9 cellular contexts compared by ENCODE assay signal in genomic region chr16:3113765-3114479, GRCh38. TPM values are rescaled to one million over a fixed set of nuclear protein-coding genes. Genes with fewer than 3 reads are reported as not detected.
DNase-seq lines count a peak whose midpoint lies in the region; ATAC-seq and TF ChIP-seq lines count a peak whose summit lies in the region.
"Had no signal": no experiment of that assay in that cellular context is flagged by ENCODE, and none has a peak within 500 bp of the region (broad histone marks: within the 10 kb centered on the region; RNA-seq: fewer than 3 reads in every experiment).

No MANE protein-coding gene starts in this region.

- no peak overlapping the region for H3K27ac ChIP-seq in rectal smooth muscle tissue (ENCODE audit: low read depth, low read length)
- no peak overlapping the region for H3K27ac ChIP-seq in aorta (ENCODE audit: low read depth in 1 of 2, low read length in 2 of 2)

- no peak overlapping the region for H3K9ac ChIP-seq in rectal smooth muscle tissue (ENCODE audit: low read length)

- H3K36me3 ChIP-seq in rectal smooth muscle tissue (ENCODE audit: control insufficient read depth, insufficient read depth, low read length) (peaks cover 8% of the 10 kb centered on the region), aorta (ENCODE audit: control insufficient read depth in 1 of 2, insufficient read depth in 2 of 2, low read length in 1 of 2) (no peaks in the 10 kb centered on the region)

- no peak for ATAC-seq in aorta (ENCODE audit: low FRiP score)
- no peak for ATAC-seq in HG03196 (IDR thresholded peaks at IDR 0.05; ENCODE audit: unreplicated experiment)

- TF ChIP-seq CTCF in fibroblast of mammary gland (conservative IDR thresholded peaks at IDR 0.05; ENCODE audit: control insufficient read depth, insufficient read depth, low read depth, low read length): no peak

- H3K9me3 ChIP-seq in aorta (ENCODE audit: control insufficient read depth, low read length): no peaks in the 10 kb centered on the region

- DNase-seq in ELR (ENCODE audit: low read depth): peak; percentile 60
- peak; percentile 63 for DNase-seq in RPMI7951 (ENCODE audit: low read depth)
- DNase-seq in fibroblast of mammary gland (ENCODE audit: low read depth): peak; percentile 47
- no peak for DNase-seq in activated naive CD4-positive, alpha-beta T cell (lab: John Stamatoyannopoulos, UW)
- no peak for DNase-seq in aorta
- no peak for DNase-seq in activated T-cell treated with anti-CD3 and anti-CD28 coated beads for 4 hours
- DNase-seq: activated effector memory CD4-positive, alpha-beta T cell treated with Interleukin-2 at 50 U/mL for 16 hours had no signal

- H3K4me1 ChIP-seq in rectal smooth muscle tissue (ENCODE audit: control insufficient read depth, insufficient read depth, low read length) (peaks cover 14% of the 10 kb centered on the region), aorta (ENCODE audit: control insufficient read depth in 1 of 2, insufficient read depth in 2 of 2, low read length in 2 of 2) (no peaks in the 10 kb centered on the region)

- 52 to 54% methylated on average over 17 of the region's 17 CpGs for WGBS in aorta, 2 donors

- no peaks in the 10 kb centered on the region for H3K27me3 ChIP-seq in rectal smooth muscle tissue (ENCODE audit: control insufficient read depth, insufficient read depth, low read length)
- H3K27me3 ChIP-seq in aorta (ENCODE audit: control insufficient read depth in 1 of 2, insufficient read depth in 2 of 2, low read length in 1 of 2): no peaks in the 10 kb centered on the region

- intact Hi-C loops in aorta (cut with DNase I): loop anchor here in 1 of 2 donors (2.0 kb wide), 1 partner anchor 49 kb away; the partner anchor contains the start of gene IL32

- peak overlapping the region; percentile 93 for H3K4me3 ChIP-seq in fibroblast of mammary gland (ENCODE audit: control insufficient read depth, low read depth, low read length)
- peak overlapping the region; percentile 92 for H3K4me3 ChIP-seq in rectal smooth muscle tissue (ENCODE audit: low read length)
- H3K4me3 ChIP-seq in aorta (ENCODE audit: low read length in 2 of 2): no peak overlapping the region

RNA-seq across cellular contexts. Expression of gene ZNF205, which starts 1.5 kb away (rescaled TPM):
- total RNA-seq in RPMI7951 (2014; rRNA removed; shearing (Covaris generic)): 8.8 and 9.3 TPM in 2 replicates
- total RNA-seq in aorta: 10 to 100 TPM in 1 of 2 donors, 1 to 10 TPM in 1; 7.1 to 10.0 TPM
- 10 to 100 TPM in 1 of 2 donors, 1 to 10 TPM in 1; 8.9 to 36.6 TPM for polyA plus RNA-seq in aorta

RNA-seq across cellular contexts. Expression of gene ZSCAN10, which starts 14.8 kb away (rescaled TPM):
- total RNA-seq in RPMI7951 (2014; rRNA removed; shearing (Covaris generic)): not detected in 2 replicates
- not detected for total RNA-seq in aorta
- not detected for polyA plus RNA-seq in aorta

RNA-seq across cellular contexts. Expression of gene ZNF213, which starts 20.9 kb away (rescaled TPM):
- total RNA-seq in RPMI7951 (2014; rRNA removed; shearing (Covaris generic)): 1.6 and 2.0 TPM in 2 replicates
- total RNA-seq in aorta: 1 to 10 TPM; 8.0 to 8.6 TPM
- 1 to 10 TPM; 2.3 to 5.6 TPM for polyA plus RNA-seq in aorta

RNA-seq across cellular contexts. Expression of gene IL32, which starts 48.5 kb away (rescaled TPM):
- total RNA-seq in RPMI7951 (2014; rRNA removed; shearing (Covaris generic)): 24.9 and 33.1 TPM in 2 replicates
- total RNA-seq in aorta: 10 to 100 TPM; 30.2 to 71.6 TPM
- polyA plus RNA-seq in aorta: 100 to 1,000 TPM in 1 of 2 donors, 10 to 100 TPM in 1; 18.2 to 137 TPM

Comparison
In these comparisons a context has a peak if more than half of its experiments do, and no peak if none do; other contexts are left out.
1. DNase-seq: peak in ELR (single experiment), RPMI7951 (single experiment) and fibroblast of mammary gland (single experiment); none in activated naive CD4-positive, alpha-beta T cell (0 of 4), aorta (0 of 2) and activated T-cell treated with anti-CD3 and anti-CD28 coated beads for 4 hours (single experiment).
2. H3K4me3 ChIP-seq: peak in fibroblast of mammary gland (single experiment) and rectal smooth muscle tissue (single experiment); none in aorta (0 of 2).